8 cellular contexts compared by ENCODE assay signal in the genomic region with DNA sequence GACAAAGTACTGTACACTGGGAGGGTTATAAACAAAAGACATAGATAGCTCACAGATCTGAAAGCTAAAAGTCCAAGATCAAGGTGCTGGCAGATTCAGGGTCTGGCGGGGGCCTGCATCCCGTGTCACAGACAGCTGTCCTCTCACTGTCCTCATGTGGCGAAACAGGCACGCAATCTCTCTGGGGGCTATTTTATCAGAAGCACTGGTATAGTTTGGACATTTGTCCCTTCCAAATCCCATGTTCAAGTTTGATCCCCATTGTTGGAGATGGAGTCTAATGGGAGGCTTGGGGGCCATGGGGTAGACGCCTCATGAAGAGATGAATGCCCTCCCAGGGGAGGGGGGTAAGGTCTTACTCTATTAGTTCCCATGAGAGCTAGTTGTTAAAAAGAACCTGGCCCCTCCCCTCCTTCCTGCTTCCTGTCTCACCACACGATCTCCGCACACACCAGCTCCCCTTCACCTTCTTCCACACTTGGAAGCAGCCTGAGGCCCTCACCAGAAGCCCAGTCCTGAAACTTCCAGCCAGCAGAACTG.
DNase-seq lines count a peak whose midpoint lies in the region; ATAC-seq lines count a peak whose summit lies in the region.

No MANE protein-coding gene starts in this region.

- peak overlapping the region; percentile 28; the same call in 1 of the 2 replicates for H3K4me3 ChIP-seq in Jurkat, Clone E6-1 (ENCODE audit: low read length)
- H3K4me3 ChIP-seq in skeletal muscle satellite cell (ENCODE audit: low read length), result peak overlapping the region; percentile 12

- peak overlapping the region; percentile 52 for H3K4me2 ChIP-seq in skeletal muscle satellite cell (ENCODE audit: low read length)

- H3K4me1 ChIP-seq in skeletal muscle satellite cell (ENCODE audit: control insufficient read depth, insufficient read depth, low read length), result peaks cover 23% of the 10 kb centered on the region

- no peak for ATAC-seq in HG02571 (IDR thresholded peaks at IDR 0.05; ENCODE audit: unreplicated experiment)
- ATAC-seq in GM19452 (IDR thresholded peaks at IDR 0.05; ENCODE audit: unreplicated experiment), result no peak
- no peak for ATAC-seq in HG03196 (IDR thresholded peaks at IDR 0.05; ENCODE audit: unreplicated experiment)

- peak; percentile 68 for DNase-seq in Jurkat, Clone E6-1 (ENCODE audit: low read depth, low spot score)
- DNase-seq in T-helper 1 cell (peak in 4 of 5 donors; percentile 25 to 89 (median 42)), hypothalamus (lab: John Stamatoyannopoulos, UW) (no peak)
- DNase-seq in effector CD4-positive, alpha-beta T cell, result peak; percentile 36

- H3K36me3 ChIP-seq in skeletal muscle satellite cell (ENCODE audit: insufficient read depth, low read length), result no peaks in the 10 kb centered on the region

- peak overlapping the region; percentile 45 for H3K9ac ChIP-seq in skeletal muscle satellite cell (ENCODE audit: low read depth, low read length)

- no peaks in the 10 kb centered on the region for H3K27me3 ChIP-seq in skeletal muscle satellite cell (ENCODE audit: control insufficient read depth, insufficient read depth, low read length)

- no peaks in the 10 kb centered on the region for H3K9me3 ChIP-seq in skeletal muscle satellite cell (replicated peaks; ENCODE audit: low read length)

Comparison
In these comparisons a context has a peak if more than half of its experiments do, and no peak if none do; other contexts are left out.
1. DNase-seq: peak in Jurkat, Clone E6-1 (single experiment), T-helper 1 cell (4 of 5) and effector CD4-positive, alpha-beta T cell (single experiment); none in hypothalamus (0 of 51).